In genomic region chr2:113231064-113231463, GRCh38 we compare ENCODE assay signal across 15 cellular contexts. TPM values are rescaled to one million over a fixed set of nuclear protein-coding genes. Genes with fewer than 3 reads are reported as not detected.
DNase-seq lines count a peak whose midpoint lies in the region; ATAC-seq and TF ChIP-seq lines count a peak whose summit lies in the region.
"Had no signal": no experiment of that assay in that cellular context is flagged by ENCODE, and none has a peak within 500 bp of the region (broad histone marks: within the 10 kb centered on the region; RNA-seq: fewer than 3 reads in every experiment).

No MANE protein-coding gene starts in this region.

- peaks cover 45% of the 10 kb centered on the region in 2 donors for H3K4me1 Mint-ChIP-seq in natural killer cell treated with Interleukin-12 subunit alpha and Interleukin-12 subunit beta and Interleukin-15 and Interleukin-18, amount 100 ng/mL, for 72 hours (ENCODE audit: low read depth in 2 of 2)
- H3K4me1 Mint-ChIP-seq in natural killer cell: peaks cover 7 to 24% of the 10 kb centered on the region in 2 donors
- H3K4me1 Mint-ChIP-seq in dendritic cell treated with granulocyte-macrophage colony-stimulating factor and Interleukin-4, amounts not matched to agents 40 ng/mL and 50 ng/mL, for 4 days (ENCODE audit: low read depth): peaks cover 71% of the 10 kb centered on the region
- H3K4me1 Mint-ChIP-seq in nephron: peaks cover 45% of the 10 kb centered on the region

- DNase-seq in natural killer cell treated with Interleukin-12 subunit alpha and Interleukin-12 subunit beta and Interleukin-15 and Interleukin-18, amount 100 ng/mL, for 72 hours (ENCODE audit: low spot score): no peak
- DNase-seq in natural killer cell (no peak), lower leg skin (ENCODE audit: low spot score in 2 of 2) (no peak), glomerular visceral epithelial cell (ENCODE audit: extremely low spot score) (no peak), COLO829 (ENCODE audit: low spot score) (no peak), coronary artery (ENCODE audit: low spot score) (no peak)
- DNase-seq: EL, HFFc6, NCI-H1048, NCI-H1436 treated with DMSO at 0.1 percent for 48 hours, NCI-H2081 treated with DMSO at 0.1 percent for 48 hours, NCI-H524 had no signal

- intact Hi-C loops in natural killer cell (cut with micrococcal nuclease): no loop called here
- intact Hi-C loops in dendritic cell treated with granulocyte-macrophage colony-stimulating factor and Interleukin-4, amounts not matched to agents 40 ng/mL and 50 ng/mL, for 4 days (cut with micrococcal nuclease): no loop called here
- intact Hi-C loops in lower leg skin (cut with DNase I; ENCODE audit: low total_unique reads): no loop called here

- H3K4me3 ChIP-seq in lower leg skin (ENCODE audit: low read depth, poor library complexity, severe bottlenecking) (no peak overlapping the region), coronary artery (no peak overlapping the region)

- H3K36me3 Mint-ChIP-seq in natural killer cell treated with Interleukin-12 subunit alpha and Interleukin-12 subunit beta and Interleukin-15 and Interleukin-18, amount 100 ng/mL, for 72 hours: no peaks in the 10 kb centered on the region
- H3K36me3 Mint-ChIP-seq in natural killer cell (no peaks in the 10 kb centered on the region), nephron (ENCODE audit: low read depth) (peaks cover 40% of the 10 kb centered on the region)
- peaks cover 8% of the 10 kb centered on the region for H3K36me3 Mint-ChIP-seq in dendritic cell treated with granulocyte-macrophage colony-stimulating factor and Interleukin-4, amounts not matched to agents 40 ng/mL and 50 ng/mL, for 4 days (ENCODE audit: low read depth)

- H3K9me3 Mint-ChIP-seq in natural killer cell treated with Interleukin-12 subunit alpha and Interleukin-12 subunit beta and Interleukin-15 and Interleukin-18, amount 100 ng/mL, for 72 hours: no peaks in the 10 kb centered on the region
- H3K9me3 Mint-ChIP-seq in natural killer cell: no peaks in the 10 kb centered on the region
- H3K9me3 Mint-ChIP-seq in dendritic cell treated with granulocyte-macrophage colony-stimulating factor and Interleukin-4, amounts not matched to agents 40 ng/mL and 50 ng/mL, for 4 days: no peaks in the 10 kb centered on the region
- no peaks in the 10 kb centered on the region for H3K9me3 Mint-ChIP-seq in nephron
- H3K9me3 Mint-ChIP-seq: HFFc6 had no signal

- 52 to 80% methylated on average over 3 of the region's 3 CpGs for WGBS in lower leg skin, 2 donors

- no peak for TF ChIP-seq POLR2A in lower leg skin (IDR thresholded peaks at IDR 0.05)

- peak overlapping the region; percentile 69 to 83 for H3K27ac Mint-ChIP-seq in natural killer cell treated with Interleukin-12 subunit alpha and Interleukin-12 subunit beta and Interleukin-15 and Interleukin-18, amount 100 ng/mL, for 72 hours
- H3K27ac Mint-ChIP-seq in natural killer cell (no peak overlapping the region), nephron (peak overlapping the region in 2 of 3 experiments; percentile 57 to 61)
- peak overlapping the region; percentile 84 for H3K27ac Mint-ChIP-seq in dendritic cell treated with granulocyte-macrophage colony-stimulating factor and Interleukin-4, amounts not matched to agents 40 ng/mL and 50 ng/mL, for 4 days
- H3K27ac Mint-ChIP-seq: CD14-positive monocyte, HFFc6 had no signal

- no peak for TF ChIP-seq CTCF in natural killer cell (IDR thresholded peaks at IDR 0.05)
- no peak for TF ChIP-seq CTCF in nephron (IDR thresholded peaks at IDR 0.05; ENCODE audit: unreplicated experiment in 3 of 3)
- no peak for TF ChIP-seq CTCF in lower leg skin (IDR thresholded peaks at IDR 0.05)
- no peak for TF ChIP-seq CTCF in coronary artery (IDR thresholded peaks at IDR 0.05)

- no peaks in the 10 kb centered on the region for H3K27me3 Mint-ChIP-seq in natural killer cell treated with Interleukin-12 subunit alpha and Interleukin-12 subunit beta and Interleukin-15 and Interleukin-18, amount 100 ng/mL, for 72 hours
- H3K27me3 Mint-ChIP-seq in natural killer cell (ENCODE audit: low read depth in 2 of 2): no peaks in the 10 kb centered on the region
- no peaks in the 10 kb centered on the region for H3K27me3 Mint-ChIP-seq in dendritic cell treated with granulocyte-macrophage colony-stimulating factor and Interleukin-4, amounts not matched to agents 40 ng/mL and 50 ng/mL, for 4 days
- H3K27me3 Mint-ChIP-seq in nephron (ENCODE audit: low read depth): peaks cover 4% of the 10 kb centered on the region

- ATAC-seq in natural killer cell treated with Interleukin-12 subunit alpha and Interleukin-12 subunit beta and Interleukin-15 and Interleukin-18, amount 100 ng/mL, for 72 hours: no peak
- ATAC-seq in natural killer cell: no peak

- no peak overlapping the region for H3K27ac ChIP-seq in coronary artery

- peak overlapping the region; percentile 62 for H3K4me3 Mint-ChIP-seq in natural killer cell treated with Interleukin-12 subunit alpha and Interleukin-12 subunit beta and Interleukin-15 and Interleukin-18, amount 100 ng/mL, for 72 hours
- H3K4me3 Mint-ChIP-seq in natural killer cell (no peak overlapping the region), nephron (no peak overlapping the region)
- no peak overlapping the region for H3K4me3 Mint-ChIP-seq in dendritic cell treated with granulocyte-macrophage colony-stimulating factor and Interleukin-4, amounts not matched to agents 40 ng/mL and 50 ng/mL, for 4 days
- H3K4me3 Mint-ChIP-seq: CD14-positive monocyte, HFFc6 had no signal

RNA-seq across cellular contexts. Expression of gene PAX8, which starts 47.7 kb away (rescaled TPM):
- 1 to 10 TPM in 1 of 2 donors, under 1 TPM in 1; 0.64 to 1.8 TPM for total RNA-seq in natural killer cell treated with Interleukin-12 subunit alpha and Interleukin-12 subunit beta and Interleukin-15 and Interleukin-18, amount 100 ng/mL, for 72 hours
- total RNA-seq in natural killer cell: 1 to 10 TPM in 1 of 3 donors, under 1 TPM in 2; 0.57 to 1.2 (median 0.65) TPM
- total RNA-seq in lower leg skin: 1 to 10 TPM in 3 of 4 donors, under 1 TPM in 1; 0.91 to 5.2 (median 4.3) TPM

RNA-seq across cellular contexts. Expression of gene PSD4, which starts 57.3 kb away (rescaled TPM):
- 100 to 1,000 TPM; 299 to 305 TPM for total RNA-seq in natural killer cell treated with Interleukin-12 subunit alpha and Interleukin-12 subunit beta and Interleukin-15 and Interleukin-18, amount 100 ng/mL, for 72 hours
- 100 to 1,000 TPM; 280 to 347 (median 340) TPM for total RNA-seq in natural killer cell
- total RNA-seq in lower leg skin: 10 to 100 TPM; 58.1 to 99.2 (median 87.6) TPM

Comparison
In these comparisons a context has a peak if more than half of its experiments do, and no peak if none do; other contexts are left out.
1. H3K27ac Mint-ChIP-seq: peak in natural killer cell treated with Interleukin-12 subunit alpha and Interleukin-12 subunit beta and Interleukin-15 and Interleukin-18, amount 100 ng/mL, for 72 hours (2 of 2), dendritic cell treated with granulocyte-macrophage colony-stimulating factor and Interleukin-4, amounts not matched to agents 40 ng/mL and 50 ng/mL, for 4 days (single experiment) and nephron (2 of 3); none in natural killer cell (0 of 2).